ENCODE assay signal across 8 cellular contexts in the genomic region with DNA sequence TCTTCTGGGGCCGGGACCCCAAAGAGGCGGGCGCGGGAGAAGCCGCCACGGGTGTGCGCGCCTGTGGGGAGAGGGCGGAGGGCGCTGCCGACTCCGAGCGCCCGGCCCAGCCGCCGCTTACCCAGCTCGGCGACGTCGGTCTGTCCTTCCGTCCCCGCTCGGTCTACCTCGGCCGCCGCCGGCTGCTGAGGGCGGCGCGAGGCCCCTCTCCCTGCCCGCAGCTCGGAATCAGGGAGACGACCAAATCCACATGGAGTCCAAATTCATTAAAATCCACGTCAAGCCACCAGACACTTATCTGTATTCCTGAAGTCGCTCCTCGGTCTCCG. TPM values are rescaled to one million over a fixed set of nuclear protein-coding genes. Genes with fewer than 3 reads are reported as not detected.
A peak's percentile ranks its signal among the peaks of the same experiment; 100 is the strongest.
DNase-seq lines count a peak whose midpoint lies in the region; ATAC-seq, FAIRE-seq and TF ChIP-seq lines count a peak whose summit lies in the region.

No MANE protein-coding gene starts in this region.

- H3K27me3 Mint-ChIP-seq in activated B cell treated with CpG ODN at 0.5 μM for 24 hours, result peaks cover 9% of the 10 kb centered on the region

- H3K4me3 ChIP-seq in foreskin fibroblast (ENCODE audit: low read depth in 1 of 2, low read length in 2 of 2), result peak overlapping the region; percentile 71 to 76
- H3K4me3 ChIP-seq in pancreas, result peak overlapping the region; percentile 83 to 98 (median 94)

- H3K9me3 Mint-ChIP-seq in activated B cell treated with CpG ODN at 0.5 μM for 24 hours, result no peaks in the 10 kb centered on the region

- H3K36me3 Mint-ChIP-seq in activated B cell treated with CpG ODN at 0.5 μM for 24 hours (ENCODE audit: low read depth), result no peaks in the 10 kb centered on the region

- CTCF ChIA-PET in activated B cell treated with CpG ODN at 0.5 μM for 24 hours (lab: Charles Lee), result interaction anchor here (0.6 to 2.9 kb wide), 3 partner anchors 43 to 150 kb away, joined by 3 to 33 read pairs (median 8); no protein-coding TSS in a partner anchor

- no peaks in the 10 kb centered on the region for H3K36me3 ChIP-seq in pancreas

- no peak overlapping the region for H3K27ac Mint-ChIP-seq in activated B cell treated with CpG ODN at 0.5 μM for 24 hours

- ATAC-seq in activated B cell treated with CpG ODN at 0.5 μM for 24 hours (ENCODE audit: low read depth) (no peak), pancreas (peak in 3 of 4 donors; percentile 5 to 21 (median 6)), esophagus mucosa (no peak)

- peaks cover 0 to 23% (median 8%) of the 10 kb centered on the region in 3 donors for H3K4me1 ChIP-seq in pancreas

- H3K27ac ChIP-seq in pancreas, result peak overlapping the region; percentile 64 to 89 (median 83)

- no peaks in the 10 kb centered on the region for H3K9me3 ChIP-seq in pancreas

- 1% methylated on average over 19 to 37 of the region's 37 CpGs for WGBS in pancreas, 2 donors

- peak; percentile 43 for DNase-seq in activated T-cell treated with anti-CD3 and anti-CD28 coated beads, Interleukin-2, amount 50 U/mL, for 1 hour
- DNase-seq in activated T-cell treated with anti-CD3 and anti-CD28 coated beads for 4 hours (no peak), activated B cell treated with CpG ODN at 0.5 μM for 24 hours (peak; percentile 34), foreskin fibroblast (peak in 1 of 2 donors; percentile 50), pancreas (peak in 1 of 6 donors; percentile 50), AG20443 (ENCODE audit: low spot score) (no peak), midbrain (lab: John Stamatoyannopoulos, UW) (no peak)

- H3K4me1 Mint-ChIP-seq in activated B cell treated with CpG ODN at 0.5 μM for 24 hours, result peaks cover 13% of the 10 kb centered on the region

- no peak for TF ChIP-seq CTCF in activated B cell treated with CpG ODN at 0.5 μM for 24 hours (IDR thresholded peaks at IDR 0.05)
- TF ChIP-seq CTCF in foreskin fibroblast (IDR thresholded peaks at IDR 0.05; ENCODE audit: low read depth, low read length), result no peak
- no peak for TF ChIP-seq CTCF in pancreas (IDR thresholded peaks at IDR 0.05)

- H3K4me3 Mint-ChIP-seq in activated B cell treated with CpG ODN at 0.5 μM for 24 hours, result peak overlapping the region; percentile 84

- H3K27me3 ChIP-seq in pancreas, result no peaks in the 10 kb centered on the region

- intact Hi-C loops in activated B cell treated with CpG ODN at 0.5 μM for 24 hours (cut with micrococcal nuclease), result no loop called here
- intact Hi-C loops in pancreas (cut with DNase I), result loop anchor here in 1 of 3 donors (10.0 kb wide), 1 partner anchor 219 kb away; no protein-coding TSS in a partner anchor

- no peak for FAIRE-seq in pancreas (lab: Jason Lieb, UNC)

- POLR2A ChIA-PET in activated B cell treated with CpG ODN at 0.5 μM for 24 hours (lab: Charles Lee), result no interaction called here

RNA-seq across cellular contexts. Expression of a gene that starts 0.7 kb away (rescaled TPM):
- 0.39 and 0.82 TPM in 2 replicates for total RNA-seq in activated B cell treated with CpG ODN at 0.5 μM for 24 hours
- total RNA-seq in pancreas, result 100 to 1,000 TPM in 2 of 6 donors, 10 to 100 TPM in 4; 63.9 to 137 (median 80.1) TPM
- polyA plus RNA-seq in pancreas, result 10 to 100 TPM; 48.7 to 52.2 TPM
- total RNA-seq in esophagus mucosa, result 47.5 TPM

Comparison
In these comparisons a context has a peak if more than half of its experiments do, and no peak if none do; other contexts are left out.
1. DNase-seq: peak in activated T-cell treated with anti-CD3 and anti-CD28 coated beads, Interleukin-2, amount 50 U/mL, for 1 hour (single experiment) and activated B cell treated with CpG ODN at 0.5 μM for 24 hours (single experiment); none in activated T-cell treated with anti-CD3 and anti-CD28 coated beads for 4 hours (single experiment), AG20443 (single experiment) and midbrain (single experiment).
2. ATAC-seq: peak in pancreas (3 of 4); none in activated B cell treated with CpG ODN at 0.5 μM for 24 hours (single experiment) and esophagus mucosa (single experiment).
3. RNA of a gene that starts 0.7 kb away (total RNA-seq): 63.9 to 137 TPM in pancreas and 47.5 TPM in esophagus mucosa (single experiment); 0.39 to 0.82 TPM in activated B cell treated with CpG ODN at 0.5 μM for 24 hours; every median in the first group is over 10 times any median in the second.